In genomic region chr12:14032191-14032590, GRCh38 we compare ENCODE assay signal across 11 cellular contexts. TPM values are rescaled to one million over a fixed set of nuclear protein-coding genes. Genes with fewer than 3 reads are reported as not detected.
"Had no signal": no experiment of that assay in that cellular context is flagged by ENCODE, and none has a peak within 500 bp of the region (broad histone marks: within the 10 kb centered on the region; RNA-seq: fewer than 3 reads in every experiment).

No MANE protein-coding gene starts in this region.

RNA-seq across cellular contexts. Expression of gene GRIN2B, which starts 50.8 kb away (rescaled TPM):
- total RNA-seq: activated naive CD4-positive, alpha-beta T cell treated with anti-CD3 and anti-CD28 coated beads for 36 hours; activated naive CD4-positive, alpha-beta T cell treated with anti-CD3 and anti-CD28 coated beads, Interleukin-2, amount 50 U/mL, for 72 hours; activated naive CD8-positive, alpha-beta T cell treated with anti-CD3 and anti-CD28 coated beads for 36 hours; activated naive CD8-positive, alpha-beta T cell treated with anti-CD3 and anti-CD28 coated beads, Interleukin-2, amount 10 ng/mL, durations not matched to agents 7 days and 5 days; activated T-cell treated with anti-CD3 and anti-CD28 coated beads, Interleukin-2, amount 50 U/mL, for 4 hours; activated T-cell treated with anti-CD3 and anti-CD28 coated beads, Interleukin-2, amount 50 U/mL, for 72 hours; activated T-helper 1 cell treated with anti-CD3 and anti-CD28 coated beads, Interleukin-12 subunit alpha, Interleukin-12 subunit beta, Interleukin-2, Interleukin-4 antibody, amounts not matched to agents 30 ng/mL and 10 ng/mL and 1 ng/mL, durations not matched to agents 14 hours and 24 hours and 36 hours; activated T-helper 2 cell treated with anti-CD3 and anti-CD28 coated beads, Interferon-gamma antibody, Interleukin-2, Interleukin-4, amounts not matched to agents 10 μg/mL and 5 μg/mL and 100 μg/mL, durations not matched to agents 14 hours and 24 hours and 36 hours; chondrocyte had no signal
- polyA plus RNA-seq: aorta, cardiac muscle cell had no signal
